In genomic region chr11:78000193-78000592, GRCh38 we compare ENCODE assay signal across 8 cellular contexts. TPM values are rescaled to one million over a fixed set of nuclear protein-coding genes. Genes with fewer than 3 reads are reported as not detected.
DNase-seq lines count a peak whose midpoint lies in the region; ATAC-seq and TF ChIP-seq lines count a peak whose summit lies in the region.

No MANE protein-coding gene starts in this region.

- ATAC-seq in GM18909 (IDR thresholded peaks at IDR 0.05; ENCODE audit: poor library complexity, unreplicated experiment) (peak; percentile 73), Right ventricle myocardium superior (ENCODE audit: poor library complexity) (peak; percentile 47), GM18870 (IDR thresholded peaks at IDR 0.05; ENCODE audit: unreplicated experiment) (no peak)

- intact Hi-C loops in Right ventricle myocardium superior (cut with DNase I): no loop called here

- no peaks in the 10 kb centered on the region for H3K9me3 ChIP-seq in Peyer's patch

- no peaks in the 10 kb centered on the region for H3K27me3 Mint-ChIP-seq in activated naive CD4-positive, alpha-beta T cell treated with anti-CD3 and anti-CD28 coated beads, Interleukin-2, amount 50 U/mL, for 24 hours

- no peak for TF ChIP-seq POLR2A in Peyer's patch (IDR thresholded peaks at IDR 0.05)

- H3K27ac Mint-ChIP-seq in activated naive CD4-positive, alpha-beta T cell treated with anti-CD3 and anti-CD28 coated beads, Interleukin-2, amount 50 U/mL, for 24 hours: peak overlapping the region; percentile 79

- no peaks in the 10 kb centered on the region for H3K36me3 Mint-ChIP-seq in activated naive CD4-positive, alpha-beta T cell treated with anti-CD3 and anti-CD28 coated beads, Interleukin-2, amount 50 U/mL, for 24 hours

- H3K4me3 Mint-ChIP-seq in activated naive CD4-positive, alpha-beta T cell treated with anti-CD3 and anti-CD28 coated beads, Interleukin-2, amount 50 U/mL, for 24 hours: no peak overlapping the region

- peaks cover 13% of the 10 kb centered on the region for H3K4me1 Mint-ChIP-seq in activated naive CD4-positive, alpha-beta T cell treated with anti-CD3 and anti-CD28 coated beads, Interleukin-2, amount 50 U/mL, for 24 hours

- peak; percentile 35 to 67 (median 60) for TF ChIP-seq CTCF in Peyer's patch (IDR thresholded peaks at IDR 0.05)

- DNase-seq in Ammon's horn (ENCODE audit: low spot score): peak; percentile 80
- DNase-seq in M059J (ENCODE audit: low read depth): peak; percentile 78
- DNase-seq in Peyer's patch: peak in 2 of 3 donors; percentile 43 to 65
- DNase-seq in Right ventricle myocardium superior: no peak
- peak; percentile 44 for DNase-seq in retina

- H3K27ac ChIP-seq in Peyer's patch: no peak overlapping the region

- H3K27me3 ChIP-seq in Peyer's patch: no peaks in the 10 kb centered on the region

- H3K36me3 ChIP-seq in Peyer's patch: no peaks in the 10 kb centered on the region

- no peaks in the 10 kb centered on the region for H3K9me3 Mint-ChIP-seq in activated naive CD4-positive, alpha-beta T cell treated with anti-CD3 and anti-CD28 coated beads, Interleukin-2, amount 50 U/mL, for 24 hours

- H3K4me1 ChIP-seq in Peyer's patch: no peaks in the 10 kb centered on the region

- no peak overlapping the region for H3K4me3 ChIP-seq in Peyer's patch

RNA-seq across cellular contexts. Expression of gene INTS4, which starts 5.7 kb away (rescaled TPM):
- total RNA-seq in M059J (2014; rRNA removed; shearing (Covaris generic)): 20.4 and 21.8 TPM in 2 replicates
- 10 to 100 TPM; 38.9 to 68.5 (median 57.5) TPM for total RNA-seq in Peyer's patch
- total RNA-seq in Right ventricle myocardium superior: 19.6 TPM

RNA-seq across cellular contexts. Expression of gene KCTD14, which starts 22.9 kb away (rescaled TPM):
- total RNA-seq in M059J (2014; rRNA removed; shearing (Covaris generic)): 11.4 and 15.1 TPM in 2 replicates
- 1 to 10 TPM; 3.3 to 7.1 (median 5.9) TPM for total RNA-seq in Peyer's patch
- total RNA-seq in Right ventricle myocardium superior: not detected
